In genomic region chr1:117387060-117387633, GRCh38 we compare ENCODE assay signal across 31 cellular contexts.
"Had no signal": no experiment of that assay in that cellular context is flagged by ENCODE, and none has a peak within 500 bp of the region (broad histone marks: within the 10 kb centered on the region; RNA-seq: fewer than 3 reads in every experiment).

No MANE protein-coding gene starts in this region.

- H3K27ac ChIP-seq: body of pancreas, epithelial cell of prostate, esophagus squamous epithelium, heart right ventricle, lower lobe of right lung, ovary, skin epidermis, thyroid gland, upper lobe of right lung had no signal

- H3K36me3 ChIP-seq: esophagus squamous epithelium, heart right ventricle, lower lobe of right lung, ovary, thyroid gland, upper lobe of right lung had no signal

- DNase-seq: activated CD4-positive, alpha-beta memory T cell treated with anti-CD3 and anti-CD28 coated beads for 36 hours; activated CD4-positive, alpha-beta T cell treated with anti-CD3 and anti-CD28 coated beads, Interleukin-2, amount 10 ng/mL, durations not matched to agents 24 days and 14 days; activated CD4-positive, CD25-positive, alpha-beta regulatory T cell treated with anti-CD3 and anti-CD28 coated beads, Interleukin-2, amount 50 U/mL, for 72 hours; activated effector memory CD4-positive, alpha-beta T cell treated with Interleukin-2 at 50 U/mL for 16 hours; activated naive CD4-positive, alpha-beta T cell treated with Interleukin-2 at 50 U/mL for 16 hours; aorta; body of pancreas; dermis blood vessel endothelial cell; effector CD4-positive, alpha-beta T cell; esophagus squamous epithelium; foreskin melanocyte; heart right ventricle; kidney glomerular epithelial cell; lower lobe of right lung; mesendoderm; ovary; stimulated activated CD4-positive, alpha-beta T cell treated with anti-CD3 and anti-CD28 coated beads, Interleukin-12 subunit alpha, Interleukin-12 subunit beta, amount 100 ng/mL, for 4 hours; stimulated activated CD4-positive, alpha-beta T cell treated with anti-CD3 and anti-CD28 coated beads, Interleukin-4, amount 100 ng/mL, for 1 hour; substantia nigra; thyroid gland; upper lobe of right lung had no signal

- ATAC-seq: body of pancreas, heart right ventricle, left lobe of liver, lower lobe of right lung, sciatic nerve, upper lobe of right lung had no signal

- H3K9me3 ChIP-seq: ovary, thyroid gland had no signal

- H3K4me1 ChIP-seq: upper lobe of right lung had no signal

- FAIRE-seq: colon, endometrium had no signal

- H3K27me3 Mint-ChIP-seq: activated CD4-positive, alpha-beta memory T cell treated with anti-CD3 and anti-CD28 coated beads for 36 hours; activated CD4-positive, alpha-beta T cell treated with anti-CD3 and anti-CD28 coated beads, Interleukin-2, amount 10 ng/mL, durations not matched to agents 24 days and 14 days; activated naive CD8-positive, alpha-beta T cell; progenitor cell of endocrine pancreas; stimulated activated naive CD8-positive, alpha-beta T cell treated with anti-CD3 and anti-CD28 coated beads, Interleukin-15, Interleukin-2, amounts not matched to agents 100 ng/mL and 50 ng/mL, for 24 hours had no signal

- H3K4me3 Mint-ChIP-seq: activated CD4-positive, alpha-beta memory T cell treated with anti-CD3 and anti-CD28 coated beads for 36 hours; activated CD4-positive, alpha-beta T cell treated with anti-CD3 and anti-CD28 coated beads, Interleukin-2, amount 10 ng/mL, durations not matched to agents 24 days and 14 days; activated naive CD8-positive, alpha-beta T cell; stimulated activated naive CD8-positive, alpha-beta T cell treated with anti-CD3 and anti-CD28 coated beads, Interleukin-15, Interleukin-2, amounts not matched to agents 100 ng/mL and 50 ng/mL, for 24 hours; T-helper 2 cell treated with Interferon-gamma antibody and Interleukin-4, amounts not matched to agents 5 μg/mL and 100 μg/mL, for 36 hours had no signal

- H3K27me3 ChIP-seq: body of pancreas, esophagus squamous epithelium, heart right ventricle, ovary, thyroid gland, upper lobe of right lung had no signal

- H3K27ac Mint-ChIP-seq: activated CD4-positive, alpha-beta memory T cell treated with anti-CD3 and anti-CD28 coated beads for 36 hours; activated CD4-positive, alpha-beta T cell treated with anti-CD3 and anti-CD28 coated beads, Interleukin-2, amount 10 ng/mL, durations not matched to agents 24 days and 14 days; progenitor cell of endocrine pancreas; stimulated activated naive CD8-positive, alpha-beta T cell treated with anti-CD3 and anti-CD28 coated beads, Interleukin-15, Interleukin-2, amounts not matched to agents 100 ng/mL and 50 ng/mL, for 24 hours; T-helper 2 cell treated with Interferon-gamma antibody and Interleukin-4, amounts not matched to agents 5 μg/mL and 100 μg/mL, for 36 hours had no signal

- H3K4me3 ChIP-seq: body of pancreas, esophagus squamous epithelium, heart right ventricle, lower lobe of right lung, ovary, skin epidermis, thyroid gland, upper lobe of right lung had no signal
